Comparison of ENCODE assay signal across 17 cellular contexts in genomic region chr4:30836231-30836630, GRCh38.
"Had no signal": no experiment of that assay in that cellular context is flagged by ENCODE, and none has a peak within 500 bp of the region (broad histone marks: within the 10 kb centered on the region; RNA-seq: fewer than 3 reads in every experiment).

No MANE protein-coding gene starts in this region.

- ATAC-seq: activated CD8-positive, alpha-beta memory T cell treated with anti-CD3 and anti-CD28 coated beads, Interleukin-2, amount 10 ng/mL, durations not matched to agents 7 days and 5 days; left colon; naive thymus-derived CD4-positive, alpha-beta T cell; right cardiac atrium; upper lobe of right lung had no signal

- H3K27ac ChIP-seq: suprapubic skin, upper lobe of right lung had no signal

- DNase-seq: activated CD4-positive, alpha-beta T cell treated with anti-CD3 and anti-CD28 coated beads, Interleukin-2, amount 50 U/mL, for 4 hours; activated CD4-positive, CD25-positive, alpha-beta regulatory T cell treated with anti-CD3 and anti-CD28 coated beads, Interleukin-2, amount 50 U/mL, for 72 hours; activated CD8-positive, alpha-beta memory T cell treated with anti-CD3 and anti-CD28 coated beads, Interleukin-2, amount 10 ng/mL, durations not matched to agents 7 days and 5 days; activated naive CD8-positive, alpha-beta T cell treated with anti-CD3 and anti-CD28 coated beads, Interleukin-2, amount 10 ng/mL, durations not matched to agents 7 days and 5 days; activated T-cell treated with anti-CD3 and anti-CD28 coated beads, Interleukin-2, amount 50 U/mL, for 24 hours; aorta; dermis blood vessel endothelial cell; glutamatergic neuron; left colon; naive thymus-derived CD4-positive, alpha-beta T cell; right cardiac atrium; stimulated activated CD4-positive, alpha-beta T cell treated with anti-CD3 and anti-CD28 coated beads, Interleukin-12 subunit alpha, Interleukin-12 subunit beta, amount 100 ng/mL, for 4 hours; stimulated activated naive CD4-positive, alpha-beta T cell; SW 1271; T-helper 9 cell; upper lobe of right lung had no signal

- H3K27me3 Mint-ChIP-seq: activated CD8-positive, alpha-beta memory T cell treated with anti-CD3 and anti-CD28 coated beads, Interleukin-2, amount 10 ng/mL, durations not matched to agents 7 days and 5 days; activated naive CD8-positive, alpha-beta T cell treated with anti-CD3 and anti-CD28 coated beads, Interleukin-2, amount 10 ng/mL, durations not matched to agents 7 days and 5 days; activated T-cell treated with anti-CD3 and anti-CD28 coated beads, Interleukin-2, amount 50 U/mL, for 24 hours; naive thymus-derived CD4-positive, alpha-beta T cell had no signal

- H3K4me3 ChIP-seq: suprapubic skin, upper lobe of right lung had no signal

- H3K4me1 Mint-ChIP-seq: activated CD8-positive, alpha-beta memory T cell treated with anti-CD3 and anti-CD28 coated beads, Interleukin-2, amount 10 ng/mL, durations not matched to agents 7 days and 5 days; activated naive CD8-positive, alpha-beta T cell treated with anti-CD3 and anti-CD28 coated beads, Interleukin-2, amount 10 ng/mL, durations not matched to agents 7 days and 5 days; naive thymus-derived CD4-positive, alpha-beta T cell had no signal

- H3K36me3 Mint-ChIP-seq: activated CD8-positive, alpha-beta memory T cell treated with anti-CD3 and anti-CD28 coated beads, Interleukin-2, amount 10 ng/mL, durations not matched to agents 7 days and 5 days; activated naive CD8-positive, alpha-beta T cell treated with anti-CD3 and anti-CD28 coated beads, Interleukin-2, amount 10 ng/mL, durations not matched to agents 7 days and 5 days; naive thymus-derived CD4-positive, alpha-beta T cell had no signal

- H3K9me3 ChIP-seq: suprapubic skin, upper lobe of right lung had no signal

- H3K4me3 Mint-ChIP-seq: activated CD8-positive, alpha-beta memory T cell treated with anti-CD3 and anti-CD28 coated beads, Interleukin-2, amount 10 ng/mL, durations not matched to agents 7 days and 5 days; activated naive CD8-positive, alpha-beta T cell treated with anti-CD3 and anti-CD28 coated beads, Interleukin-2, amount 10 ng/mL, durations not matched to agents 7 days and 5 days; activated T-cell treated with anti-CD3 and anti-CD28 coated beads, Interleukin-2, amount 50 U/mL, for 24 hours; naive thymus-derived CD4-positive, alpha-beta T cell had no signal

- H3K36me3 ChIP-seq: suprapubic skin, upper lobe of right lung had no signal

- H3K27me3 ChIP-seq: suprapubic skin, upper lobe of right lung had no signal

- H3K9me3 Mint-ChIP-seq: activated naive CD8-positive, alpha-beta T cell treated with anti-CD3 and anti-CD28 coated beads, Interleukin-2, amount 10 ng/mL, durations not matched to agents 7 days and 5 days had no signal

- H3K4me1 ChIP-seq: upper lobe of right lung had no signal

- H3K27ac Mint-ChIP-seq: activated CD8-positive, alpha-beta memory T cell treated with anti-CD3 and anti-CD28 coated beads, Interleukin-2, amount 10 ng/mL, durations not matched to agents 7 days and 5 days; activated naive CD8-positive, alpha-beta T cell treated with anti-CD3 and anti-CD28 coated beads, Interleukin-2, amount 10 ng/mL, durations not matched to agents 7 days and 5 days; activated T-cell treated with anti-CD3 and anti-CD28 coated beads, Interleukin-2, amount 50 U/mL, for 24 hours; naive thymus-derived CD4-positive, alpha-beta T cell had no signal
